ENCODE assay signal across 1 cellular context in genomic region chr11:45896392-45897068, GRCh38.
TF ChIP-seq lines count a peak whose summit lies in the region.

No MANE protein-coding gene starts in this region.

TF ChIP-seq in HepG2, 621 proteins besides CTCF, POLR2A, EP300 and RAD21 (continues in another document):
- TF ChIP-seq TRIM24 (CRISPR knock-in tag; IDR thresholded peaks at IDR 0.05) (no peak), ATAD3A (CRISPR knock-in tag; IDR thresholded peaks at IDR 0.05) (no peak), ZNF800 (CRISPR knock-in tag; IDR thresholded peaks at IDR 0.05) (no peak), ZNF646 (CRISPR knock-in tag; IDR thresholded peaks at IDR 0.05) (no peak), DR1 (CRISPR knock-in tag; IDR thresholded peaks at IDR 0.05) (no peak), ZNF441 (CRISPR knock-in tag; IDR thresholded peaks at IDR 0.05; ENCODE audit: borderline replicate concordance) (no peak), ZNF687 (CRISPR knock-in tag; IDR thresholded peaks at IDR 0.05) (peak; percentile 11; the same call in 1 of the 2 replicates), ZNF576 (CRISPR knock-in tag; IDR thresholded peaks at IDR 0.05) (no peak), TOPORS (CRISPR knock-in tag; IDR thresholded peaks at IDR 0.05) (no peak), HMG20B (CRISPR knock-in tag; conservative IDR thresholded peaks at IDR 0.05) (no peak), TP53 (CRISPR knock-in tag; conservative IDR thresholded peaks at IDR 0.05) (no peak), HNRNPL (IDR thresholded peaks at IDR 0.05; ENCODE audit: low read depth, low read length) (no peak), SIX1 (CRISPR knock-in tag; IDR thresholded peaks at IDR 0.05; ENCODE audit: borderline replicate concordance) (peak; percentile 89), ZSCAN9 (CRISPR knock-in tag; IDR thresholded peaks at IDR 0.05; ENCODE audit: borderline replicate concordance) (no peak), KMT2A (CRISPR knock-in tag; IDR thresholded peaks at IDR 0.05) (no peak), CERS6 (CRISPR knock-in tag; IDR thresholded peaks at IDR 0.05) (no peak), MNT (IDR thresholded peaks at IDR 0.05) (no peak), ZNF329 (CRISPR knock-in tag; IDR thresholded peaks at IDR 0.05; ENCODE audit: low read depth) (no peak), ELF1 (CRISPR knock-in tag; IDR thresholded peaks at IDR 0.05) (no peak), CBFB (CRISPR knock-in tag; IDR thresholded peaks at IDR 0.05) (no peak), NFATC3 (CRISPR knock-in tag; IDR thresholded peaks at IDR 0.05) (no peak), SMYD3 (CRISPR knock-in tag; IDR thresholded peaks at IDR 0.05) (no peak), MEF2D (CRISPR knock-in tag; IDR thresholded peaks at IDR 0.05) (no peak), CBX5 (CRISPR knock-in tag; IDR thresholded peaks at IDR 0.05; ENCODE audit: borderline replicate concordance) (no peak), HOXA5 (CRISPR knock-in tag; IDR thresholded peaks at IDR 0.05) (no peak), ZNF543 (CRISPR knock-in tag; IDR thresholded peaks at IDR 0.05) (no peak), UBTF (CRISPR knock-in tag; IDR thresholded peaks at IDR 0.05) (peak; percentile 71), AKNA (CRISPR knock-in tag; IDR thresholded peaks at IDR 0.05; ENCODE audit: borderline replicate concordance) (no peak), ZNF598 (CRISPR knock-in tag; IDR thresholded peaks at IDR 0.05; ENCODE audit: borderline replicate concordance) (no peak), HNRNPLL (IDR thresholded peaks at IDR 0.05; ENCODE audit: low read depth, low read length, poor library complexity, severe bottlenecking) (peak; percentile 50), ZNF776 (CRISPR knock-in tag; IDR thresholded peaks at IDR 0.05) (no peak), ZNF121 (CRISPR knock-in tag; IDR thresholded peaks at IDR 0.05) (no peak), ZNF496 (CRISPR knock-in tag; IDR thresholded peaks at IDR 0.05; ENCODE audit: insufficient replicate concordance) (no peak)
